In the genomic region with DNA sequence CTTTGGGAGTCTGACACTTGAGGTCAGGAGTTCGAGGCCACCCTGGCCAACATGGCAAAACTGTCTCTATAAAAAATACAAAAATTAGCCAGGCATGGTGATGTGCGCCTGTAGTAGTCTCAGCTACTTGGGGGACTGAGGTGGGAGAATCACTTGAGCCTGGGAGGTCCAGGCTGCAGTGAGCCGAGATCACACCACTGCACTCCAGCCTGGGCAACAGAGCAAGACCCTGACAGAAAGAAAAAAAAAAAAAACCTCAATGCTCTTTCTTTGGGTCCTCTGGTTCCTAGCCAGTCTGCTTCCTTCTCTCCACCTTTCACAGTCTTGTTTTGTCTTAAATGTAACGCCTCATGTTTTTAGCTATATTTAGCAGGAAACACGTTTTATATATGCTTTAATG, we compare ENCODE assay signal across 13 cellular contexts. TPM values are rescaled to one million over a fixed set of nuclear protein-coding genes. Genes with fewer than 3 reads are reported as not detected.
DNase-seq lines count a peak whose midpoint lies in the region; ATAC-seq and TF ChIP-seq lines count a peak whose summit lies in the region.
"Had no signal": no experiment of that assay in that cellular context is flagged by ENCODE, and none has a peak within 500 bp of the region (broad histone marks: within the 10 kb centered on the region; RNA-seq: fewer than 3 reads in every experiment).

No MANE protein-coding gene starts in this region.

- no peaks in the 10 kb centered on the region for H3K36me3 ChIP-seq in hepatocyte (replicated peaks; ENCODE audit: insufficient read depth, low read depth)
- H3K36me3 ChIP-seq in subcutaneous abdominal adipose tissue (ENCODE audit: control insufficient read depth in 5 of 5, insufficient read depth in 5 of 5, low read length in 5 of 5): peaks cover 0 to 6% (median 2%) of the 10 kb centered on the region in 5 donors

- H3K9me3 ChIP-seq in hepatocyte (ENCODE audit: low read depth) (no peaks in the 10 kb centered on the region), subcutaneous abdominal adipose tissue (ENCODE audit: control insufficient read depth in 5 of 5, low read length in 5 of 5) (no peaks in the 10 kb centered on the region)

- H3K27ac Mint-ChIP-seq in activated T-cell treated with anti-CD3 and anti-CD28 coated beads, Interleukin-2, amount 50 U/mL, for 72 hours: peak overlapping the region; percentile 76
- no peak overlapping the region for H3K27ac Mint-ChIP-seq in WTC11

- WGBS in hepatocyte (ENCODE audit: low lambda C conversion rate, missing lambda C conversion rate): 94% methylated on average over 5 of the region's 5 CpGs

- peaks cover 99% of the 10 kb centered on the region for H3K79me2 ChIP-seq in hepatocyte

- H2AFZ ChIP-seq in hepatocyte: no peak overlapping the region

- no peak overlapping the region for H3K9ac ChIP-seq in subcutaneous abdominal adipose tissue (ENCODE audit: low read length in 5 of 5)

- H3K4me3 ChIP-seq in hepatocyte (no peak overlapping the region), subcutaneous abdominal adipose tissue (ENCODE audit: low read depth in 1 of 5, low read length in 5 of 5) (no peak overlapping the region)

- H3K9me2 ChIP-seq in hepatocyte (replicated peaks; ENCODE audit: insufficient read depth): no peaks in the 10 kb centered on the region

- POLR2A ChIA-PET in WTC11 (lab: Charles Lee) (no interaction called here), GM10248 (lab: Yijun Ruan, JAX) (no interaction called here)

- H3K27me3 Mint-ChIP-seq in activated T-cell treated with anti-CD3 and anti-CD28 coated beads, Interleukin-2, amount 50 U/mL, for 72 hours (ENCODE audit: low read depth): no peaks in the 10 kb centered on the region
- H3K27me3 Mint-ChIP-seq in WTC11 (ENCODE audit: low read depth): no peaks in the 10 kb centered on the region
- H3K27me3 Mint-ChIP-seq: activated naive CD4-positive, alpha-beta T cell treated with anti-CD3 and anti-CD28 coated beads, Interleukin-2, amount 50 U/mL, for 24 hours; naive thymus-derived CD4-positive, alpha-beta T cell had no signal

- H3K4me1 Mint-ChIP-seq in activated T-cell treated with anti-CD3 and anti-CD28 coated beads, Interleukin-2, amount 50 U/mL, for 72 hours (ENCODE audit: low read depth): peaks cover 82% of the 10 kb centered on the region
- peaks cover 25% of the 10 kb centered on the region for H3K4me1 Mint-ChIP-seq in WTC11

- DNase-seq in activated T-cell treated with anti-CD3 and anti-CD28 coated beads, Interleukin-2, amount 50 U/mL, for 72 hours: no peak
- no peak for DNase-seq in activated T-cell treated with anti-CD3 and anti-CD28 coated beads for 4 hours
- DNase-seq in WTC11 (ENCODE audit: low spot score): no peak
- DNase-seq in hepatocyte (ENCODE audit: low spot score): no peak
- no peak for DNase-seq in stimulated activated CD4-positive, alpha-beta T cell treated with anti-CD3 and anti-CD28 coated beads, Interleukin-4, amount 100 ng/mL, for 24 hours
- no peak for DNase-seq in GM10248 (ENCODE audit: extremely low spot score)
- DNase-seq: kidney glomerular epithelial cell; naive thymus-derived CD4-positive, alpha-beta T cell; stimulated activated naive CD4-positive, alpha-beta T cell; T-helper 9 cell had no signal

- CTCF ChIA-PET in WTC11 (lab: Charles Lee) (no interaction called here), GM10248 (lab: Yijun Ruan, JAX) (interaction anchor here (1.5 to 2.1 kb wide), 3 partner anchors 13 to 229 kb away, joined by 3 to 4 read pairs (median 3); no protein-coding TSS in a partner anchor)

- ATAC-seq in activated T-cell treated with anti-CD3 and anti-CD28 coated beads, Interleukin-2, amount 50 U/mL, for 72 hours (replicated peaks in 1 of 2): no peak
- ATAC-seq in WTC11: no peak
- ATAC-seq in HG02623 (IDR thresholded peaks at IDR 0.05; ENCODE audit: unreplicated experiment): no peak

- H3K4me3 Mint-ChIP-seq in activated T-cell treated with anti-CD3 and anti-CD28 coated beads, Interleukin-2, amount 50 U/mL, for 72 hours: peak overlapping the region in 1 of 2 donors; percentile 58
- H3K4me3 Mint-ChIP-seq in WTC11: no peak overlapping the region

- no peaks in the 10 kb centered on the region for H3K9me3 Mint-ChIP-seq in activated T-cell treated with anti-CD3 and anti-CD28 coated beads, Interleukin-2, amount 50 U/mL, for 72 hours
- no peaks in the 10 kb centered on the region for H3K9me3 Mint-ChIP-seq in WTC11
- H3K9me3 Mint-ChIP-seq: activated naive CD4-positive, alpha-beta T cell treated with anti-CD3 and anti-CD28 coated beads, Interleukin-2, amount 50 U/mL, for 24 hours had no signal

- H3K36me3 Mint-ChIP-seq in activated T-cell treated with anti-CD3 and anti-CD28 coated beads, Interleukin-2, amount 50 U/mL, for 72 hours (ENCODE audit: insufficient read depth in 2 of 2): peaks cover 0 to 5% of the 10 kb centered on the region in 2 donors
- H3K36me3 Mint-ChIP-seq in WTC11: no peaks in the 10 kb centered on the region

- H3K27ac ChIP-seq in hepatocyte: peak overlapping the region; percentile 94
- peak overlapping the region; percentile 30 for H3K27ac ChIP-seq in subcutaneous abdominal adipose tissue (ENCODE audit: low read depth, low read length)

- H3K4me1 ChIP-seq in hepatocyte (ENCODE audit: insufficient read depth) (peaks cover 32% of the 10 kb centered on the region), subcutaneous abdominal adipose tissue (ENCODE audit: control insufficient read depth in 5 of 5, insufficient read depth in 5 of 5, low read length in 5 of 5) (peaks cover 3 to 20% (median 12%) of the 10 kb centered on the region in 5 donors)

- H3K4me2 ChIP-seq in hepatocyte: peak overlapping the region; percentile 38

- no peak for TF ChIP-seq CTCF in WTC11 (IDR thresholded peaks at IDR 0.05)
- TF ChIP-seq CTCF in hepatocyte (IDR thresholded peaks at IDR 0.05; ENCODE audit: poor library complexity): no peak
- no peak for TF ChIP-seq CTCF in GM10248 (IDR thresholded peaks at IDR 0.05; ENCODE audit: control extremely low read depth, extremely low read depth, low read depth, missing control alignments)

- H3K27me3 ChIP-seq in hepatocyte (no peaks in the 10 kb centered on the region), subcutaneous abdominal adipose tissue (ENCODE audit: control insufficient read depth in 5 of 5, insufficient read depth in 4 of 5, low read length in 5 of 5) (no peaks in the 10 kb centered on the region)

- peaks cover 11% of the 10 kb centered on the region for H4K20me1 ChIP-seq in hepatocyte (ENCODE audit: insufficient read depth, poor library complexity, severe bottlenecking)

TF ChIP-seq in WTC11, 78 proteins besides CTCF, POLR2A, EP300 and RAD21 (continues in another document):
- TF ChIP-seq, protein P1, sequence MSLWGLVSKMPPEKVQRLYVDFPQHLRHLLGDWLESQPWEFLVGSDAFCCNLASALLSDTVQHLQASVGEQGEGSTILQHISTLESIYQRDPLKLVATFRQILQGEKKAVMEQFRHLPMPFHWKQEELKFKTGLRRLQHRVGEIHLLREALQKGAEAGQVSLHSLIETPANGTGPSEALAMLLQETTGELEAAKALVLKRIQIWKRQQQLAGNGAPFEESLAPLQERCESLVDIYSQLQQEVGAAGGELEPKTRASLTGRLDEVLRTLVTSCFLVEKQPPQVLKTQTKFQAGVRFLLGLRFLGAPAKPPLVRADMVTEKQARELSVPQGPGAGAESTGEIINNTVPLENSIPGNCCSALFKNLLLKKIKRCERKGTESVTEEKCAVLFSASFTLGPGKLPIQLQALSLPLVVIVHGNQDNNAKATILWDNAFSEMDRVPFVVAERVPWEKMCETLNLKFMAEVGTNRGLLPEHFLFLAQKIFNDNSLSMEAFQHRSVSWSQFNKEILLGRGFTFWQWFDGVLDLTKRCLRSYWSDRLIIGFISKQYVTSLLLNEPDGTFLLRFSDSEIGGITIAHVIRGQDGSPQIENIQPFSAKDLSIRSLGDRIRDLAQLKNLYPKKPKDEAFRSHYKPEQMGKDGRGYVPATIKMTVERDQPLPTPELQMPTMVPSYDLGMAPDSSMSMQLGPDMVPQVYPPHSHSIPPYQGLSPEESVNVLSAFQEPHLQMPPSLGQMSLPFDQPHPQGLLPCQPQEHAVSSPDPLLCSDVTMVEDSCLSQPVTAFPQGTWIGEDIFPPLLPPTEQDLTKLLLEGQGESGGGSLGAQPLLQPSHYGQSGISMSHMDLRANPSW (CRISPR knock-in tag; conservative IDR thresholded peaks at IDR 0.05; ENCODE audit: low read depth): no peak

RNA-seq across cellular contexts. Expression of gene OGDH, which starts 9.4 kb away (rescaled TPM):
- 10 to 100 TPM; 79.6 to 82.7 TPM for total RNA-seq in activated T-cell treated with anti-CD3 and anti-CD28 coated beads, Interleukin-2, amount 50 U/mL, for 72 hours
- total RNA-seq in WTC11 (2021) (79.6 to 90.5 TPM (median 89.7 TPM) in 3 replicates), hepatocyte (61.1 and 65.3 TPM in 2 replicates)
- polyA plus RNA-seq in hepatocyte: 38.8 and 40.8 TPM in 2 replicates

RNA-seq across cellular contexts. Expression of gene TMED4, which starts 33.8 kb away (rescaled TPM):
- 10 to 100 TPM; 73.6 to 79.8 TPM for total RNA-seq in activated T-cell treated with anti-CD3 and anti-CD28 coated beads, Interleukin-2, amount 50 U/mL, for 72 hours
- total RNA-seq in WTC11 (2021) (58.6 to 61.9 TPM (median 60.9 TPM) in 3 replicates), hepatocyte (239 and 245 TPM in 2 replicates)
- polyA plus RNA-seq in hepatocyte: 86.7 and 94.3 TPM in 2 replicates

RNA-seq across cellular contexts. Expression of gene DDX56, which starts 42.1 kb away (rescaled TPM):
- 10 to 100 TPM; 59.9 to 72.3 TPM for total RNA-seq in activated T-cell treated with anti-CD3 and anti-CD28 coated beads, Interleukin-2, amount 50 U/mL, for 72 hours
- total RNA-seq in WTC11 (2021): 69.4 to 83.1 TPM (median 74.5 TPM) in 3 replicates
- total RNA-seq in hepatocyte: 57.1 and 57.7 TPM in 2 replicates
- 80.6 and 85.0 TPM in 2 replicates for polyA plus RNA-seq in hepatocyte
